In the genomic region with DNA sequence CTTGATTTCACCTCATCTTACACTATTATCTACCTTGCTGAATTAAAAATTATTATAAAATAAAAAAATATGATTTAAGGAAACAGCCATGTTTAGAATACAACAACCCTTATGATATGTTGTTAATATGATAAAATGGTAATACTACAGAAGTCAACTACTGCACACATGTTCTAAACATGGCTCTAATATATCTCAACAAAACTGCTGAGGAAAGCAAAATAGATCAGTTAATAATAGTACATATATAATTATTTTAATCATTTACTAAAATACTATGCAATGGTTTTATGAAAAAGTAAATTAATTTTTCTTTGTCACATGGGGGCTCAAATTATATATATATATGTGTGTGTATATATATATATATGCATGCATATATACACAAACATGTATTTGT, we compare ENCODE assay signal across 9 cellular contexts.
"Had no signal": no experiment of that assay in that cellular context is flagged by ENCODE, and none has a peak within 500 bp of the region (broad histone marks: within the 10 kb centered on the region; RNA-seq: fewer than 3 reads in every experiment).

No MANE protein-coding gene starts in this region.

- H3K36me3 ChIP-seq: HAP-1 had no signal

- ATAC-seq: HCT116 had no signal

- H3K9me3 ChIP-seq: HAP-1 had no signal

- H3K4me1 ChIP-seq: HAP-1 had no signal

- H3K4me3 ChIP-seq: GM23248, HAP-1 had no signal

- H2AFZ ChIP-seq: GM23248 had no signal

- H3K27ac ChIP-seq: GM23248 had no signal

- FAIRE-seq: HTR-8/SVneo had no signal

- DNase-seq: GM23248, GOT3, H7, HFFc6, Kasumi-1, KG1 had no signal

- H3K9ac ChIP-seq: GM23248 had no signal
